Comparison of ENCODE assay signal across 31 cellular contexts in genomic region chr4:37590016-37590415, GRCh38.
"Had no signal": no experiment of that assay in that cellular context is flagged by ENCODE, and none has a peak within 500 bp of the region (broad histone marks: within the 10 kb centered on the region; RNA-seq: fewer than 3 reads in every experiment).

No MANE protein-coding gene starts in this region.

- H3K27me3 ChIP-seq: ascending aorta, cardiac muscle cell had no signal

- ATAC-seq: activated CD8-positive, alpha-beta T cell treated with anti-CD3 and anti-CD28 coated beads for 36 hours; activated T-cell treated with anti-CD3 and anti-CD28 coated beads, Interleukin-2, amount 50 U/mL, for 72 hours; activated T-helper 17 cell treated with anti-CD3 and anti-CD28 coated beads, Interleukin-2, amount 50 U/mL, for 72 hours; Panc1 had no signal

- H3K4me1 ChIP-seq: ascending aorta had no signal

- DNase-seq: activated B cell treated with CpG ODN at 0.5 μM for 24 hours; activated CD4-positive, alpha-beta T cell treated with anti-CD3 and anti-CD28 coated beads for 4 hours; activated CD4-positive, alpha-beta T cell treated with anti-CD3 and anti-CD28 coated beads, Interleukin-2, amount 50 U/mL, for 4 hours; activated CD4-positive, CD25-positive, alpha-beta regulatory T cell treated with anti-CD3 and anti-CD28 coated beads, Interleukin-2, amount 50 U/mL, for 72 hours; activated CD8-positive, alpha-beta T cell treated with anti-CD3 and anti-CD28 coated beads for 36 hours; activated effector memory CD4-positive, alpha-beta T cell treated with anti-CD3 and anti-CD28 coated beads, Interleukin-2, amount 50 U/mL, for 16 hours; activated naive CD4-positive, alpha-beta T cell; activated naive CD4-positive, alpha-beta T cell treated with anti-CD3 and anti-CD28 coated beads, Interleukin-2, amount 50 U/mL, for 16 hours; activated naive CD8-positive, alpha-beta T cell treated with anti-CD3 and anti-CD28 coated beads for 36 hours; activated T-cell treated with anti-CD3 and anti-CD28 coated beads, Interleukin-2, amount 50 U/mL, for 1 hour; activated T-cell treated with anti-CD3 and anti-CD28 coated beads, Interleukin-2, amount 50 U/mL, for 72 hours; amniotic stem cell; Karpas-422; NCI-H1105; NCI-H1417 treated with DMSO at 0.1 percent for 48 hours; NCI-H187 treated with DMSO at 0.1 percent for 48 hours; NCI-H2171 treated with DMSO at 0.1 percent for 48 hours; NCI-H2227 treated with DMSO at 0.1 percent for 48 hours; NCI-H446; NCI-H524 treated with DMSO at 0.1 percent for 48 hours; RPMI8226; SIG-M5; SW 1271; T-helper 1 cell; T-helper 2 cell; T-helper 9 cell had no signal

- H3K9me3 ChIP-seq: ascending aorta had no signal

- H3K36me3 ChIP-seq: ascending aorta, cardiac muscle cell had no signal

- H3K27ac ChIP-seq: ascending aorta, cardiac muscle cell, VCaP had no signal

- H3K4me3 ChIP-seq: ascending aorta, cardiac muscle cell had no signal
